10 cellular contexts compared by ENCODE assay signal in genomic region chr1:150893336-150893913, GRCh38. TPM values are rescaled to one million over a fixed set of nuclear protein-coding genes. Genes with fewer than 3 reads are reported as not detected.
"Had no signal": no experiment of that assay in that cellular context is flagged by ENCODE, and none has a peak within 500 bp of the region (broad histone marks: within the 10 kb centered on the region; RNA-seq: fewer than 3 reads in every experiment).

No MANE protein-coding gene starts in this region.

- FAIRE-seq: H1, H54 had no signal

- H2AFZ ChIP-seq: GM23338 had no signal

- H3K4me3 ChIP-seq: GM23338 had no signal

- H3K27ac ChIP-seq: HL-60 had no signal

- DNase-seq: H9, HCEC 1CT, HFFc6, IMR-90, KBM-7 had no signal

- ATAC-seq: GM23338 had no signal

- H3K4me2 ChIP-seq: GM23338 had no signal

RNA-seq across cellular contexts. Expression of gene CTXND2, which starts 6.5 kb away (rescaled TPM):
- total RNA-seq: GM23338, H1, H9, HFFc6, HT1080, IMR-90 had no signal
- polyA plus RNA-seq: GM23338, H1, IMR-90 had no signal
